ENCODE assay signal across 1 cellular context in the genomic region with DNA sequence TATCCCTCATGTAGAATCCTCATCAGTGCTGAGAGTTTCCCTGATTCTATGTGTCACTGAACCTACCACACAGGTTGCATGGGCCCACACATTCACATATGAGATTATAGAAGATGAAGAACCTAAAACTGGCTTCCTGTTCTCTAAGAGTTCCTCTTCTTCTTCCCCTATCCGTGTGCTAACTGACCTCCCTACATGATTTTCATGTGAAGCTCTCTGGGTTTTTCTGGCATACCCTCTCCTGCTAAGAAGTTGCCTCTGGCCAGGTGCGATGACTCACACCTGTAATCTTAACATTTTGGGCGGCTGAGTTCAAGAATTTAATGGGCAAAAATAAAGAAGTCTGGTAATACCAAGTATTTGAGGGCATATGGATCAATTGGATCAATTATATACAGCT.
TF ChIP-seq lines count a peak whose summit lies in the region.

No MANE protein-coding gene starts in this region.

TF ChIP-seq in HepG2, 621 proteins besides CTCF, POLR2A, EP300 and RAD21:
- TF ChIP-seq ZNF792 (CRISPR knock-in tag; IDR thresholded peaks at IDR 0.05): no peak
- no peak for TF ChIP-seq CCAR2 (optimal IDR thresholded peaks at IDR 0.05; ENCODE audit: low read depth, low read length)
- TF ChIP-seq, protein P1, sequence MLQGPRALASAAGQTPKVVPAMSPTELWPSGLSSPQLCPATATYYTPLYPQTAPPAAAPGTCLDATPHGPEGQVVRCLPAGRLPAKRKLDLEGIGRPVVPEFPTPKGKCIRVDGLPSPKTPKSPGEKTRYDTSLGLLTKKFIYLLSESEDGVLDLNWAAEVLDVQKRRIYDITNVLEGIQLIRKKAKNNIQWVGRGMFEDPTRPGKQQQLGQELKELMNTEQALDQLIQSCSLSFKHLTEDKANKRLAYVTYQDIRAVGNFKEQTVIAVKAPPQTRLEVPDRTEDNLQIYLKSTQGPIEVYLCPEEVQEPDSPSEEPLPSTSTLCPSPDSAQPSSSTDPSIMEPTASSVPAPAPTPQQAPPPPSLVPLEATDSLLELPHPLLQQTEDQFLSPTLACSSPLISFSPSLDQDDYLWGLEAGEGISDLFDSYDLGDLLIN (CRISPR knock-in tag; IDR thresholded peaks at IDR 0.05; ENCODE audit: borderline replicate concordance): no peak
- no peak for TF ChIP-seq ZNF530 (CRISPR knock-in tag; IDR thresholded peaks at IDR 0.05; ENCODE audit: low read depth)
- TF ChIP-seq, protein P2, sequence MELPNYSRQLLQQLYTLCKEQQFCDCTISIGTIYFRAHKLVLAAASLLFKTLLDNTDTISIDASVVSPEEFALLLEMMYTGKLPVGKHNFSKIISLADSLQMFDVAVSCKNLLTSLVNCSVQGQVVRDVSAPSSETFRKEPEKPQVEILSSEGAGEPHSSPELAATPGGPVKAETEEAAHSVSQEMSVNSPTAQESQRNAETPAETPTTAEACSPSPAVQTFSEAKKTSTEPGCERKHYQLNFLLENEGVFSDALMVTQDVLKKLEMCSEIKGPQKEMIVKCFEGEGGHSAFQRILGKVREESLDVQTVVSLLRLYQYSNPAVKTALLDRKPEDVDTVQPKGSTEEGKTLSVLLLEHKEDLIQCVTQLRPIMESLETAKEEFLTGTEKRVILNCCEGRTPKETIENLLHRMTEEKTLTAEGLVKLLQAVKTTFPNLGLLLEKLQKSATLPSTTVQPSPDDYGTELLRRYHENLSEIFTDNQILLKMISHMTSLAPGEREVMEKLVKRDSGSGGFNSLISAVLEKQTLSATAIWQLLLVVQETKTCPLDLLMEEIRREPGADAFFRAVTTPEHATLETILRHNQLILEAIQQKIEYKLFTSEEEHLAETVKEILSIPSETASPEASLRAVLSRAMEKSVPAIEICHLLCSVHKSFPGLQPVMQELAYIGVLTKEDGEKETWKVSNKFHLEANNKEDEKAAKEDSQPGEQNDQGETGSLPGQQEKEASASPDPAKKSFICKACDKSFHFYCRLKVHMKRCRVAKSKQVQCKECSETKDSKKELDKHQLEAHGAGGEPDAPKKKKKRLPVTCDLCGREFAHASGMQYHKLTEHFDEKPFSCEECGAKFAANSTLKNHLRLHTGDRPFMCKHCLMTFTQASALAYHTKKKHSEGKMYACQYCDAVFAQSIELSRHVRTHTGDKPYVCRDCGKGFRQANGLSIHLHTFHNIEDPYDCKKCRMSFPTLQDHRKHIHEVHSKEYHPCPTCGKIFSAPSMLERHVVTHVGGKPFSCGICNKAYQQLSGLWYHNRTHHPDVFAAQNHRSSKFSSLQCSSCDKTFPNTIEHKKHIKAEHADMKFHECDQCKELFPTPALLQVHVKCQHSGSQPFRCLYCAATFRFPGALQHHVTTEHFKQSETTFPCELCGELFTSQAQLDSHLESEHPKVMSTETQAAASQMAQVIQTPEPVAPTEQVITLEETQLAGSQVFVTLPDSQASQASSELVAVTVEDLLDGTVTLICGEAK (IDR thresholded peaks at IDR 0.05): no peak
- TF ChIP-seq, protein P2 (CRISPR knock-in tag; IDR thresholded peaks at IDR 0.05): no peak
- no peak for TF ChIP-seq ZNF543 (CRISPR knock-in tag; IDR thresholded peaks at IDR 0.05)
- TF ChIP-seq, protein P3, sequence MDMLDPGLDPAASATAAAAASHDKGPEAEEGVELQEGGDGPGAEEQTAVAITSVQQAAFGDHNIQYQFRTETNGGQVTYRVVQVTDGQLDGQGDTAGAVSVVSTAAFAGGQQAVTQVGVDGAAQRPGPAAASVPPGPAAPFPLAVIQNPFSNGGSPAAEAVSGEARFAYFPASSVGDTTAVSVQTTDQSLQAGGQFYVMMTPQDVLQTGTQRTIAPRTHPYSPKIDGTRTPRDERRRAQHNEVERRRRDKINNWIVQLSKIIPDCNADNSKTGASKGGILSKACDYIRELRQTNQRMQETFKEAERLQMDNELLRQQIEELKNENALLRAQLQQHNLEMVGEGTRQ (IDR thresholded peaks at IDR 0.05; ENCODE audit: low read depth, low read length): no peak
- TF ChIP-seq, protein P3 (CRISPR knock-in tag; IDR thresholded peaks at IDR 0.05; ENCODE audit: borderline replicate concordance): no peak
- TF ChIP-seq FOXC1 (CRISPR knock-in tag; IDR thresholded peaks at IDR 0.05; ENCODE audit: borderline replicate concordance): no peak
- TF ChIP-seq, protein P4, sequence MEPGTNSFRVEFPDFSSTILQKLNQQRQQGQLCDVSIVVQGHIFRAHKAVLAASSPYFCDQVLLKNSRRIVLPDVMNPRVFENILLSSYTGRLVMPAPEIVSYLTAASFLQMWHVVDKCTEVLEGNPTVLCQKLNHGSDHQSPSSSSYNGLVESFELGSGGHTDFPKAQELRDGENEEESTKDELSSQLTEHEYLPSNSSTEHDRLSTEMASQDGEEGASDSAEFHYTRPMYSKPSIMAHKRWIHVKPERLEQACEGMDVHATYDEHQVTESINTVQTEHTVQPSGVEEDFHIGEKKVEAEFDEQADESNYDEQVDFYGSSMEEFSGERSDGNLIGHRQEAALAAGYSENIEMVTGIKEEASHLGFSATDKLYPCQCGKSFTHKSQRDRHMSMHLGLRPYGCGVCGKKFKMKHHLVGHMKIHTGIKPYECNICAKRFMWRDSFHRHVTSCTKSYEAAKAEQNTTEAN (CRISPR knock-in tag; conservative IDR thresholded peaks at IDR 0.05): no peak
- no peak for TF ChIP-seq CREM (IDR thresholded peaks at IDR 0.05)
- TF ChIP-seq CREM (CRISPR knock-in tag; IDR thresholded peaks at IDR 0.05): no peak
- no peak for TF ChIP-seq SKI (IDR thresholded peaks at IDR 0.05; ENCODE audit: partially characterized antibody)
- no peak for TF ChIP-seq FOXA1 (IDR thresholded peaks at IDR 0.05)
- TF ChIP-seq FOXA1 (CRISPR knock-in tag; IDR thresholded peaks at IDR 0.05): no peak
- TF ChIP-seq, protein P5, sequence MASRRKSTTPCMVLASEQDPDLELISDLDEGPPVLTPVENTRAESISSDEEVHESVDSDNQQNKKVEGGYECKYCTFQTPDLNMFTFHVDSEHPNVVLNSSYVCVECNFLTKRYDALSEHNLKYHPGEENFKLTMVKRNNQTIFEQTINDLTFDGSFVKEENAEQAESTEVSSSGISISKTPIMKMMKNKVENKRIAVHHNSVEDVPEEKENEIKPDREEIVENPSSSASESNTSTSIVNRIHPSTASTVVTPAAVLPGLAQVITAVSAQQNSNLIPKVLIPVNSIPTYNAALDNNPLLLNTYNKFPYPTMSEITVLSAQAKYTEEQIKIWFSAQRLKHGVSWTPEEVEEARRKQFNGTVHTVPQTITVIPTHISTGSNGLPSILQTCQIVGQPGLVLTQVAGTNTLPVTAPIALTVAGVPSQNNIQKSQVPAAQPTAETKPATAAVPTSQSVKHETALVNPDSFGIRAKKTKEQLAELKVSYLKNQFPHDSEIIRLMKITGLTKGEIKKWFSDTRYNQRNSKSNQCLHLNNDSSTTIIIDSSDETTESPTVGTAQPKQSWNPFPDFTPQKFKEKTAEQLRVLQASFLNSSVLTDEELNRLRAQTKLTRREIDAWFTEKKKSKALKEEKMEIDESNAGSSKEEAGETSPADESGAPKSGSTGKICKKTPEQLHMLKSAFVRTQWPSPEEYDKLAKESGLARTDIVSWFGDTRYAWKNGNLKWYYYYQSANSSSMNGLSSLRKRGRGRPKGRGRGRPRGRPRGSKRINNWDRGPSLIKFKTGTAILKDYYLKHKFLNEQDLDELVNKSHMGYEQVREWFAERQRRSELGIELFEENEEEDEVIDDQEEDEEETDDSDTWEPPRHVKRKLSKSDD (CRISPR knock-in tag; IDR thresholded peaks at IDR 0.05; ENCODE audit: low read depth): no peak
- no peak for TF ChIP-seq ZSCAN30 (CRISPR knock-in tag; IDR thresholded peaks at IDR 0.05)
- no peak for TF ChIP-seq ZBTB8A (CRISPR knock-in tag; IDR thresholded peaks at IDR 0.05; ENCODE audit: borderline replicate concordance, low read depth)
